9 cellular contexts compared by ENCODE assay signal in the genomic region with DNA sequence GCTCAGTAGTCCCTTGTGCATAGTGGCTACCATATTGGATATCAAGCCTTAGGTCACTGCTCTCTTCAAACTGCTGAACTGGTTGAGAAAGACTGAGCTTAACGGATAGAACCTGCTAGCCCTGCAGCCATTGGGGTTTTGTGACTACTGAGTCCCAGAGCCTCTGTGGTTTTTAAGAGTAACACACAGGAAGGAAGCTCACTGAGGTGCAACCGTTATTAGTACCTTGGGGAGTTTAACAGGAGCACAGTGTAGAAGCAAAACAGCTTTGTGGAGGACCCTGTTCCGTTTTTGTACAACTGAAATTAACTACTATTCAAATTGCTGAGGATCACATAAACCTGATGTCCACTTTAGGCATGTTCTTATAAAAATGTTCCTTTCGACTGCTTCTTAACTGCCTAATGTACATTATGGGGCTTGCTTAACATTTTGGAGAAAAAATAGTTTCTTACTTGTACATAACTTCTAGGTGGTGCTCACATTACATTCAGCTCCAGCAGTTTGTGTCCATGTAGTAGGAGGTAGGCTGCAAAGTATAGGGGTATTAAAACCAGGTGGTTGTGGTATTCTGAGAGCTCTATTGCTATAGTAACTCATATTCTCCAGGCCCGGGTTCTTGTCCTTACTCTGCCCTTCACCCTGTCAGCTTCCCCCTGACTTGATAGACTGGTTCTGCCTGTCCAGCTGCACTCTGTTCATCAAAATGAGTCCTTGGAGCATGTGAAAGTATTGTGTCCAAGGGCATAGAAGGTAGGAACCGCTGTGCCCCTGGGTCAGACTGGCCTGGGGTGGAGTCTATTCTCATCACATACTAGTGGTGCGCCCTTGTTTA. TPM values are rescaled to one million over a fixed set of nuclear protein-coding genes. Genes with fewer than 3 reads are reported as not detected.
DNase-seq lines count a peak whose midpoint lies in the region; ATAC-seq and TF ChIP-seq lines count a peak whose summit lies in the region.
"Had no signal": no experiment of that assay in that cellular context is flagged by ENCODE, and none has a peak within 500 bp of the region (broad histone marks: within the 10 kb centered on the region; RNA-seq: fewer than 3 reads in every experiment).

No MANE protein-coding gene starts in this region.

- no peak overlapping the region for H3K4me3 Mint-ChIP-seq in activated CD4-positive, alpha-beta memory T cell treated with anti-CD3 and anti-CD28 coated beads, Interleukin-2, amount 10 ng/mL, durations not matched to agents 7 days and 5 days
- no peak overlapping the region for H3K4me3 Mint-ChIP-seq in activated CD4-positive, alpha-beta memory T cell treated with anti-CD3 and anti-CD28 coated beads for 36 hours

- ATAC-seq in HG02798 (IDR thresholded peaks at IDR 0.05; ENCODE audit: poor library complexity, unreplicated experiment): peak; percentile 77

- no peak for TF ChIP-seq CTCF in osteoblast (IDR thresholded peaks at IDR 0.05; ENCODE audit: extremely low read depth, low read depth, low read length)

- no peak overlapping the region for H2AFZ ChIP-seq in osteoblast (ENCODE audit: low read length)

- H3K27me3 Mint-ChIP-seq in activated CD4-positive, alpha-beta memory T cell treated with anti-CD3 and anti-CD28 coated beads, Interleukin-2, amount 10 ng/mL, durations not matched to agents 7 days and 5 days: no peaks in the 10 kb centered on the region
- H3K27me3 Mint-ChIP-seq in activated CD4-positive, alpha-beta memory T cell treated with anti-CD3 and anti-CD28 coated beads for 36 hours: no peaks in the 10 kb centered on the region

- H3K27ac ChIP-seq in osteoblast (ENCODE audit: low read depth, low read length): peak overlapping the region; percentile 40

- H3K79me2 ChIP-seq in osteoblast (ENCODE audit: insufficient read depth, low read length): peaks cover 72% of the 10 kb centered on the region

- intact Hi-C loops in activated CD4-positive, alpha-beta memory T cell treated with anti-CD3 and anti-CD28 coated beads for 36 hours (cut with micrococcal nuclease): no loop called here

- DNase-seq in activated CD4-positive, alpha-beta memory T cell treated with anti-CD3 and anti-CD28 coated beads, Interleukin-2, amount 10 ng/mL, durations not matched to agents 7 days and 5 days: peak; percentile 46
- no peak for DNase-seq in activated CD4-positive, alpha-beta memory T cell treated with anti-CD3 and anti-CD28 coated beads for 36 hours
- peak; percentile 35 to 70 for DNase-seq in NOMO-1 (lab: John Stamatoyannopoulos, UW; ENCODE audit: unreplicated experiment in 2 of 2)
- DNase-seq in osteoblast (ENCODE audit: insufficient read length, low spot score, missing footprints): no peak
- no peak for DNase-seq in NCI-H187 (lab: John Stamatoyannopoulos, UW)
- DNase-seq in central memory CD4-positive, alpha-beta T cell: no peak
- no peak for DNase-seq in CD1c-positive myeloid dendritic cell (ENCODE audit: extremely low spot score)
- DNase-seq: heart right ventricle had no signal

- no peaks in the 10 kb centered on the region for H3K9me3 ChIP-seq in osteoblast (ENCODE audit: low read depth, low read length)
- H3K9me3 ChIP-seq: heart right ventricle had no signal

- H3K27me3 ChIP-seq in osteoblast (ENCODE audit: insufficient read depth, low read length): no peaks in the 10 kb centered on the region
- H3K27me3 ChIP-seq: heart right ventricle had no signal

- H3K9me3 Mint-ChIP-seq in activated CD4-positive, alpha-beta memory T cell treated with anti-CD3 and anti-CD28 coated beads, Interleukin-2, amount 10 ng/mL, durations not matched to agents 7 days and 5 days: no peaks in the 10 kb centered on the region
- H3K9me3 Mint-ChIP-seq in activated CD4-positive, alpha-beta memory T cell treated with anti-CD3 and anti-CD28 coated beads for 36 hours: no peaks in the 10 kb centered on the region

- CTCF ChIA-PET in activated CD4-positive, alpha-beta memory T cell treated with anti-CD3 and anti-CD28 coated beads, Interleukin-2, amount 10 ng/mL, durations not matched to agents 7 days and 5 days (lab: Charles Lee): interaction anchor here (0.6 to 5.9 kb wide), 10 partner anchors 10 to 185 kb away, joined by 3 to 76 read pairs (median 4); a partner anchor contains a TSS
- CTCF ChIA-PET in activated CD4-positive, alpha-beta memory T cell treated with anti-CD3 and anti-CD28 coated beads for 36 hours (lab: Charles Lee): interaction anchor here (0.9 to 2.5 kb wide), 5 partner anchors 15 to 80 kb away, joined by 3 to 10 read pairs (median 5); a partner anchor contains a TSS

- H3K36me3 Mint-ChIP-seq in activated CD4-positive, alpha-beta memory T cell treated with anti-CD3 and anti-CD28 coated beads, Interleukin-2, amount 10 ng/mL, durations not matched to agents 7 days and 5 days (ENCODE audit: low read depth): peaks cover 45% of the 10 kb centered on the region
- H3K36me3 Mint-ChIP-seq in activated CD4-positive, alpha-beta memory T cell treated with anti-CD3 and anti-CD28 coated beads for 36 hours: peaks cover 16% of the 10 kb centered on the region

- peaks cover 11% of the 10 kb centered on the region for H4K20me1 ChIP-seq in osteoblast (ENCODE audit: insufficient read depth, low read length)

- peaks cover 15% of the 10 kb centered on the region for H3K4me1 ChIP-seq in osteoblast (ENCODE audit: insufficient read depth, low read length)

- peak overlapping the region; percentile 83 for H3K27ac Mint-ChIP-seq in activated CD4-positive, alpha-beta memory T cell treated with anti-CD3 and anti-CD28 coated beads, Interleukin-2, amount 10 ng/mL, durations not matched to agents 7 days and 5 days
- H3K27ac Mint-ChIP-seq in activated CD4-positive, alpha-beta memory T cell treated with anti-CD3 and anti-CD28 coated beads for 36 hours: no peak overlapping the region

- peaks cover 2% of the 10 kb centered on the region for H3K36me3 ChIP-seq in osteoblast (ENCODE audit: insufficient read depth, low read length)

- no peak overlapping the region for H3K4me2 ChIP-seq in osteoblast (ENCODE audit: insufficient read depth, low read length)

- H3K4me3 ChIP-seq in osteoblast (ENCODE audit: insufficient read depth, low read length): no peak overlapping the region
- H3K4me3 ChIP-seq: heart right ventricle had no signal

- POLR2A ChIA-PET in activated CD4-positive, alpha-beta memory T cell treated with anti-CD3 and anti-CD28 coated beads, Interleukin-2, amount 10 ng/mL, durations not matched to agents 7 days and 5 days (lab: Charles Lee): interaction anchor here (0.8 to 3.2 kb wide), 6 partner anchors 10 to 44 kb away, joined by 3 to 26 read pairs (median 8); a partner anchor contains a TSS
- POLR2A ChIA-PET in activated CD4-positive, alpha-beta memory T cell treated with anti-CD3 and anti-CD28 coated beads for 36 hours (lab: Charles Lee): no interaction called here

- H3K4me1 Mint-ChIP-seq in activated CD4-positive, alpha-beta memory T cell treated with anti-CD3 and anti-CD28 coated beads, Interleukin-2, amount 10 ng/mL, durations not matched to agents 7 days and 5 days: peaks cover 83% of the 10 kb centered on the region
- peaks cover 45% of the 10 kb centered on the region for H3K4me1 Mint-ChIP-seq in activated CD4-positive, alpha-beta memory T cell treated with anti-CD3 and anti-CD28 coated beads for 36 hours (ENCODE audit: low read depth)

RNA-seq across cellular contexts. Expression of a gene that starts 17.3 kb away (rescaled TPM):
- 10 to 100 TPM; 50.7 to 51.2 TPM for total RNA-seq in activated CD4-positive, alpha-beta memory T cell treated with anti-CD3 and anti-CD28 coated beads, Interleukin-2, amount 10 ng/mL, durations not matched to agents 7 days and 5 days
- 10 to 100 TPM; 40.9 to 45.4 TPM for total RNA-seq in activated CD4-positive, alpha-beta memory T cell treated with anti-CD3 and anti-CD28 coated beads for 36 hours
- total RNA-seq in osteoblast: 77.4 and 87.8 TPM in 2 replicates

RNA-seq across cellular contexts. Expression of a gene that starts 43.7 kb away (rescaled TPM):
- 1 to 10 TPM; 6.3 to 8.5 TPM for total RNA-seq in activated CD4-positive, alpha-beta memory T cell treated with anti-CD3 and anti-CD28 coated beads, Interleukin-2, amount 10 ng/mL, durations not matched to agents 7 days and 5 days
- total RNA-seq in activated CD4-positive, alpha-beta memory T cell treated with anti-CD3 and anti-CD28 coated beads for 36 hours: 1 to 10 TPM; 7.6 to 9.5 TPM
- total RNA-seq in osteoblast: 6.2 TPM in 2 replicates

RNA-seq across cellular contexts. Expression of a gene that starts 44.0 kb away (rescaled TPM):
- 10 to 100 TPM; 10.7 to 11.2 TPM for total RNA-seq in activated CD4-positive, alpha-beta memory T cell treated with anti-CD3 and anti-CD28 coated beads, Interleukin-2, amount 10 ng/mL, durations not matched to agents 7 days and 5 days
- 10 to 100 TPM; 14.0 to 15.4 TPM for total RNA-seq in activated CD4-positive, alpha-beta memory T cell treated with anti-CD3 and anti-CD28 coated beads for 36 hours
- total RNA-seq in osteoblast: 13.0 and 13.4 TPM in 2 replicates

Comparison
In these comparisons a context has a peak if more than half of its experiments do, and no peak if none do; other contexts are left out.
1. DNase-seq: peak in activated CD4-positive, alpha-beta memory T cell treated with anti-CD3 and anti-CD28 coated beads, Interleukin-2, amount 10 ng/mL, durations not matched to agents 7 days and 5 days (single experiment) and NOMO-1 (2 of 2); none in activated CD4-positive, alpha-beta memory T cell treated with anti-CD3 and anti-CD28 coated beads for 36 hours (single experiment), osteoblast (single experiment), NCI-H187 (0 of 2), central memory CD4-positive, alpha-beta T cell (single experiment) and CD1c-positive myeloid dendritic cell (single experiment).